Comparison of ENCODE assay signal across 8 cellular contexts in genomic region chr20:49937023-49937929, GRCh38.
DNase-seq lines count a peak whose midpoint lies in the region; ATAC-seq and TF ChIP-seq lines count a peak whose summit lies in the region.

No MANE protein-coding gene starts in this region.

- no peak for DNase-seq in activated naive CD4-positive, alpha-beta T cell treated with anti-CD3 and anti-CD28 coated beads, Interleukin-2, amount 10 ng/mL, durations not matched to agents 7 days and 5 days
- DNase-seq in activated naive CD4-positive, alpha-beta T cell treated with anti-CD3 and anti-CD28 coated beads, Interleukin-2, amount 50 U/mL, for 16 hours = no peak
- peak; percentile 74 for DNase-seq in NB4 (ENCODE audit: low read depth)
- no peak for DNase-seq in central memory CD8-positive, alpha-beta T cell (ENCODE audit: low spot score in 2 of 2)
- no peak for DNase-seq in activated CD8-positive, alpha-beta memory T cell treated with anti-CD3 and anti-CD28 coated beads, Interleukin-2, amount 50 U/mL, for 48 hours

- CTCF ChIA-PET in activated naive CD4-positive, alpha-beta T cell treated with anti-CD3 and anti-CD28 coated beads, Interleukin-2, amount 10 ng/mL, durations not matched to agents 7 days and 5 days (lab: Charles Lee) = interaction anchor here (1.2 kb wide), 2 partner anchors 16 to 41 kb away, joined by 3 to 5 read pairs; no protein-coding TSS in a partner anchor

- peaks cover 30% of the 10 kb centered on the region for H3K36me3 Mint-ChIP-seq in activated naive CD4-positive, alpha-beta T cell treated with anti-CD3 and anti-CD28 coated beads, Interleukin-2, amount 10 ng/mL, durations not matched to agents 7 days and 5 days
- peaks cover 32% of the 10 kb centered on the region for H3K36me3 Mint-ChIP-seq in central memory CD8-positive, alpha-beta T cell (ENCODE audit: insufficient read depth)

- peaks cover 26% of the 10 kb centered on the region for H3K4me1 ChIP-seq in mucosa of stomach (ENCODE audit: control insufficient read depth, insufficient read depth, low read length)

- no peaks in the 10 kb centered on the region for H3K9me3 ChIP-seq in mucosa of stomach (ENCODE audit: control insufficient read depth, low read length)

- TF ChIP-seq POLR2A in NB4 (IDR thresholded peaks at IDR 0.05; ENCODE audit: extremely low read depth, insufficient read length) = no peak

- H3K36me3 ChIP-seq in mucosa of stomach (ENCODE audit: control insufficient read depth, insufficient read depth, low read length) = no peaks in the 10 kb centered on the region

- no peak for ATAC-seq in central memory CD8-positive, alpha-beta T cell (replicated peaks; ENCODE audit: extremely low read depth, poor library complexity, severe bottlenecking)
- ATAC-seq in HG03469 (IDR thresholded peaks at IDR 0.05; ENCODE audit: unreplicated experiment) = no peak
- no peak for ATAC-seq in GM19467 (IDR thresholded peaks at IDR 0.05; ENCODE audit: unreplicated experiment)

- H3K27me3 Mint-ChIP-seq in activated naive CD4-positive, alpha-beta T cell treated with anti-CD3 and anti-CD28 coated beads, Interleukin-2, amount 10 ng/mL, durations not matched to agents 7 days and 5 days = peaks cover 2% of the 10 kb centered on the region
- no peaks in the 10 kb centered on the region for H3K27me3 Mint-ChIP-seq in central memory CD8-positive, alpha-beta T cell

- H3K4me3 Mint-ChIP-seq in activated naive CD4-positive, alpha-beta T cell treated with anti-CD3 and anti-CD28 coated beads, Interleukin-2, amount 10 ng/mL, durations not matched to agents 7 days and 5 days = peak overlapping the region; percentile 99
- peak overlapping the region; percentile 97 for H3K4me3 Mint-ChIP-seq in central memory CD8-positive, alpha-beta T cell

- peak overlapping the region; percentile 97 for H3K9ac ChIP-seq in mucosa of stomach (ENCODE audit: low read length)

- no peaks in the 10 kb centered on the region for H3K9me3 Mint-ChIP-seq in activated naive CD4-positive, alpha-beta T cell treated with anti-CD3 and anti-CD28 coated beads, Interleukin-2, amount 10 ng/mL, durations not matched to agents 7 days and 5 days
- no peaks in the 10 kb centered on the region for H3K9me3 Mint-ChIP-seq in central memory CD8-positive, alpha-beta T cell

- H3K27me3 ChIP-seq in mucosa of stomach (ENCODE audit: control insufficient read depth, insufficient read depth, low read length) = no peaks in the 10 kb centered on the region

- peaks cover 58% of the 10 kb centered on the region for H3K4me1 Mint-ChIP-seq in activated naive CD4-positive, alpha-beta T cell treated with anti-CD3 and anti-CD28 coated beads, Interleukin-2, amount 10 ng/mL, durations not matched to agents 7 days and 5 days
- H3K4me1 Mint-ChIP-seq in central memory CD8-positive, alpha-beta T cell = peaks cover 52% of the 10 kb centered on the region

- TF ChIP-seq CTCF in NB4 (IDR thresholded peaks at IDR 0.05; ENCODE audit: low read depth, low read length) = no peak

- H3K4me3 ChIP-seq in NB4 (ENCODE audit: low read depth, low read length) (peak overlapping the region; percentile 87), mucosa of stomach (ENCODE audit: low read length) (peak overlapping the region; percentile 66)

- peak overlapping the region; percentile 93 for H3K27ac Mint-ChIP-seq in activated naive CD4-positive, alpha-beta T cell treated with anti-CD3 and anti-CD28 coated beads, Interleukin-2, amount 10 ng/mL, durations not matched to agents 7 days and 5 days
- H3K27ac Mint-ChIP-seq in central memory CD8-positive, alpha-beta T cell (ENCODE audit: low read depth) = peak overlapping the region; percentile 91
